In the genomic region with DNA sequence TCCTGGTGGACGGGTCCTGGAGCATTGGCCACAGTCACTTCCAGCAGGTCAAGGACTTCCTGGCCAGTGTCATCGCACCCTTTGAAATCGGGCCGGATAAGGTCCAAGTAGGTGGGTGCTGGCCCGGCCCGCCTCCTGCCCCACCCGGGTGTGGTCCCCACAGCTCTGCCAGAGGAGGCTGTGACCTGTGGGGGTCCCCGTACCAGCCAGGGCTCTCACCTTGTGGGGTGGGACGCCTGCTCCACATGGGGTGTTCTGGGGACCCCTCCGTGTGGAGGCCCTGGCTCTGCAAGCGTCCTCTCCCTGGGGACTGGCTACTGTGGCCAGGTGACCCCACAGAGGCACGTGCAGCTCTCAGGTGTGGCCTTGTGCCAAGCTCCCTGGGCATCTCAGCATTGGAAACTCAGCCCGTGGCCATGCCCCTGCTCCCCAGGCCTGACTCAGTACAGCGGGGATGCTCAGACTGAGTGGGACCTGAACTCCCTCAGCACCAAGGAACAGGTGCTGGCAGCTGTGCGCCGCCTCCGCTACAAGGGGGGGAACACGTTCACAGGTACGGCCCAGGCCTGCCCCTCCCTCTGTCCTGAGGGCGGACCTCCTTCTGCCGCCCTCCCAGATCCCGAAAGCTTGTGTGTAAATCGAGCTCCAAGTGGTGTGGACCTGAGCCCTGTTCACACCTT, we compare ENCODE assay signal across 19 cellular contexts. TPM values are rescaled to one million over a fixed set of nuclear protein-coding genes. Genes with fewer than 3 reads are reported as not detected.
DNase-seq lines count a peak whose midpoint lies in the region; ATAC-seq, FAIRE-seq and TF ChIP-seq lines count a peak whose summit lies in the region.
"Had no signal": no experiment of that assay in that cellular context is flagged by ENCODE, and none has a peak within 500 bp of the region (broad histone marks: within the 10 kb centered on the region; RNA-seq: fewer than 3 reads in every experiment).

No MANE protein-coding gene starts in this region.

- no peak overlapping the region for H3K9ac ChIP-seq in IMR-90 (ENCODE audit: low read depth, low read length)
- H3K9ac ChIP-seq: BLaER1 had no signal

- CTCF ChIA-PET in IMR-90 (lab: Yijun Ruan, JAX), result interaction anchor here (0.6 to 3.5 kb wide), 2 partner anchors 36 to 74 kb away, joined by 3 to 30 read pairs; no protein-coding TSS in a partner anchor

- no peak overlapping the region for H3K4me2 ChIP-seq in IMR-90 (ENCODE audit: low read depth, low read length)

- no peak overlapping the region for H3K56ac ChIP-seq in IMR-90 (ENCODE audit: extremely low read depth, insufficient read depth, low read length)

- no peaks in the 10 kb centered on the region for H3K36me3 ChIP-seq in IMR-90 (ENCODE audit: control insufficient read depth, insufficient read depth, low read length)
- H3K36me3 ChIP-seq: BLaER1 had no signal

- H3K9me1 ChIP-seq in IMR-90 (ENCODE audit: insufficient read depth, low read length), result no peaks in the 10 kb centered on the region

- intact Hi-C loops in right cardiac atrium (cut with DNase I) (loop anchor here in 3 of 4 donors (2.0 kb wide), 2 partner anchors 73 to 75 kb away; no protein-coding TSS in a partner anchor), left cardiac atrium (cut with DNase I) (no loop called here), IMR-90 (cut with micrococcal nuclease) (no loop called here)

- H3K14ac ChIP-seq in IMR-90 (replicated peaks; ENCODE audit: low read depth, low read length), result no peak overlapping the region

- no peaks in the 10 kb centered on the region for H3K27me3 ChIP-seq in right cardiac atrium (ENCODE audit: control insufficient read depth, insufficient read depth)
- H3K27me3 ChIP-seq in IMR-90 (ENCODE audit: control insufficient read depth, insufficient read depth, low read length), result peaks cover 21% of the 10 kb centered on the region

- no peak overlapping the region for H3K18ac ChIP-seq in IMR-90 (ENCODE audit: low read depth, low read length)

- H2AFZ ChIP-seq in IMR-90 (replicated peaks; ENCODE audit: low read length, poor library complexity), result no peak overlapping the region

- no peak overlapping the region for H2BK120ac ChIP-seq in IMR-90 (ENCODE audit: low read depth, low read length)

- H2BK20ac ChIP-seq in IMR-90 (ENCODE audit: low read depth, low read length), result no peak overlapping the region

- dilution Hi-C loops in IMR-90 (cut with HindIII; ENCODE audit: low sequenced_read_pairs, unreplicated experiment), result no loop called here

- FAIRE-seq in urothelium cell line (lab: Jason Lieb, UNC), result peak; percentile 88

- H2AK9ac ChIP-seq in IMR-90 (replicated peaks; ENCODE audit: low read depth, low read length, poor library complexity), result peak overlapping the region; percentile 50

- no peak overlapping the region for H2AK5ac ChIP-seq in IMR-90 (ENCODE audit: low read depth, low read length)

- ATAC-seq in right cardiac atrium (no peak), left cardiac atrium (no peak), IMR-90 (ENCODE audit: low read depth) (no peak), GM21367 (IDR thresholded peaks at IDR 0.05; ENCODE audit: unreplicated experiment) (no peak)

- WGBS in right cardiac atrium, result 78% methylated on average over 23 of the region's 23 CpGs
- 80% methylated on average over 7 of the region's 23 CpGs; no CpG with 5 or more reads in 1 of the 2 experiments for WGBS in IMR-90 (ENCODE audit: extremely low coverage in 2 of 2, insufficient read length in 1 of 2), 2 experiments

- no peak overlapping the region for H4K91ac ChIP-seq in IMR-90 (ENCODE audit: insufficient read depth, low read depth, low read length)

- no peak overlapping the region for H2BK15ac ChIP-seq in IMR-90 (ENCODE audit: low read depth, low read length)

- H3K4me1 ChIP-seq in right cardiac atrium (ENCODE audit: control insufficient read depth, insufficient read depth, low read length) (no peaks in the 10 kb centered on the region), IMR-90 (ENCODE audit: control insufficient read depth, insufficient read depth, low read length) (peaks cover 3% of the 10 kb centered on the region; the same call in 1 of the 2 replicates)

- BruUV-seq in IMR-90 (replicated peaks; lab: Mats Ljungman, UMichigan), result no TSS peak

- H3K79me1 ChIP-seq in IMR-90 (ENCODE audit: low read depth in 1 of 2, low read length in 2 of 2), result no peaks in the 10 kb centered on the region

- TF ChIP-seq CTCF in IMR-90 (conservative IDR thresholded peaks at IDR 0.05; ENCODE audit: low read depth, low read length), result no peak

- H3K23ac ChIP-seq in IMR-90 (ENCODE audit: low read depth, low read length), result no peak overlapping the region

- no peak for TF ChIP-seq RAD21 in IMR-90 (IDR thresholded peaks at IDR 0.05; ENCODE audit: low read length)

- no peak overlapping the region for H2BK5ac ChIP-seq in IMR-90 (ENCODE audit: low read depth, low read length, poor library complexity, severe bottlenecking)

- no peak for TF ChIP-seq POLR2A in IMR-90 (IDR thresholded peaks at IDR 0.05; ENCODE audit: low read depth, low read length)

- H3K4me3 ChIP-seq in right cardiac atrium (ENCODE audit: low read length) (no peak overlapping the region), IMR-90 (ENCODE audit: insufficient read depth, low read depth, low read length) (no peak overlapping the region)
- H3K4me3 ChIP-seq: BLaER1 had no signal

- DNase-seq in NCI-H2171 treated with DMSO at 0.1 percent for 48 hours (lab: John Stamatoyannopoulos, UW) (peak; percentile 12), NCI-H2171 (lab: John Stamatoyannopoulos, UW) (no peak), right cardiac atrium (peak in 2 of 3 donors; percentile 46 to 53), left cardiac atrium (no peak), IMR-90 (no peak), urothelium cell line (ENCODE audit: low spot score) (no peak), iPS-NIHi7 (ENCODE audit: extremely low spot score) (no peak)
- DNase-seq: 8988T, DMS79 treated with DMSO at 0.1 percent for 48 hours, GF-D8, GOT3, H9 had no signal

- H4K8ac ChIP-seq in IMR-90 (ENCODE audit: low read depth in 2 of 2, low read length in 2 of 2), result no peak overlapping the region

- in situ Hi-C loops in IMR-90 (cut with MboI; ENCODE audit: low sequenced_read_pairs), result no loop called here

- POLR2A ChIA-PET in IMR-90 (lab: Charles Lee; ENCODE audit: unreplicated experiment), result no interaction called here

- H4K5ac ChIP-seq in IMR-90 (ENCODE audit: low read depth, low read length), result no peak overlapping the region

- H3K27ac ChIP-seq in right cardiac atrium (ENCODE audit: low read length) (no peak overlapping the region), IMR-90 (ENCODE audit: insufficient read depth, low read length) (no peak overlapping the region)
- H3K27ac ChIP-seq: BLaER1 had no signal

- H3K9me3 ChIP-seq in right cardiac atrium (ENCODE audit: control insufficient read depth, low read length) (no peaks in the 10 kb centered on the region), IMR-90 (ENCODE audit: control insufficient read depth, insufficient read depth, low read length) (no peaks in the 10 kb centered on the region)
- H3K9me3 ChIP-seq: BLaER1 had no signal

- no peak overlapping the region for H3K4ac ChIP-seq in IMR-90 (ENCODE audit: low read depth, low read length)

- H4K20me1 ChIP-seq in IMR-90 (ENCODE audit: insufficient read depth, low read length), result peaks cover 5% of the 10 kb centered on the region; the same call in 1 of the 2 replicates

TF ChIP-seq in IMR-90, 13 proteins besides CTCF, POLR2A, EP300 and RAD21:
- TF ChIP-seq RCOR1 (IDR thresholded peaks at IDR 0.05; ENCODE audit: insufficient replicate concordance, low read length) (no peak), MAZ (IDR thresholded peaks at IDR 0.05; ENCODE audit: borderline replicate concordance, low read depth, low read length) (no peak), BHLHE40 (IDR thresholded peaks at IDR 0.05; ENCODE audit: low read depth, low read length) (no peak), CEBPB (IDR thresholded peaks at IDR 0.05; ENCODE audit: low read depth, low read length) (no peak)

RNA-seq across cellular contexts. Expression of a gene that starts 14.7 kb away (rescaled TPM):
- not detected for total RNA-seq in right cardiac atrium
- polyA plus RNA-seq in right cardiac atrium, result not detected
- not detected for total RNA-seq in left cardiac atrium
- total RNA-seq in IMR-90 (2012; rRNA removed), result not detected in 2 replicates
- not detected in 2 replicates for polyA plus RNA-seq in IMR-90 (2012; rRNA removed)
- polyA plus RNA-seq in IMR-90 (2012; cell fraction: cytosol; rRNA removed), result not detected in 2 replicates
- 0.07 and 0.10 TPM in 2 replicates for polyA plus RNA-seq in IMR-90 (2012; cell fraction: nucleus; rRNA removed; ENCODE audit: low replicate concordance)
- total RNA-seq: A673 had no signal
- polyA plus RNA-seq: AG04450; CD14-positive monocyte; CD4-positive, alpha-beta memory T cell had no signal

RNA-seq across cellular contexts. Expression of a gene that starts 35.1 kb away (rescaled TPM):
- total RNA-seq in right cardiac atrium (10 to 100 TPM; 39.5 to 50.7 (median 41.7) TPM), left cardiac atrium (10 to 100 TPM; 32.1 to 50.3 TPM), IMR-90 (2012; rRNA removed) (54.7 and 59.1 TPM in 2 replicates)
- polyA plus RNA-seq in right cardiac atrium (36.9 TPM), IMR-90 (2012; rRNA removed) (194 and 203 TPM in 2 replicates)
- polyA plus RNA-seq in IMR-90 (2012; cell fraction: cytosol; rRNA removed), result 96.9 and 108 TPM in 2 replicates
- 1,020 and 2,202 TPM in 2 replicates for polyA plus RNA-seq in IMR-90 (2012; cell fraction: nucleus; rRNA removed; ENCODE audit: low replicate concordance)

RNA-seq across cellular contexts. Expression of a gene that starts 53.4 kb away (rescaled TPM):
- total RNA-seq in right cardiac atrium, result not detected
- polyA plus RNA-seq in right cardiac atrium, result not detected
- total RNA-seq in left cardiac atrium, result not detected
- total RNA-seq in IMR-90 (2012; rRNA removed), result not detected in 2 replicates
- polyA plus RNA-seq in IMR-90 (2012; rRNA removed), result not detected in 2 replicates
- not detected in 2 replicates for polyA plus RNA-seq in IMR-90 (2012; cell fraction: cytosol; rRNA removed)
- polyA plus RNA-seq in IMR-90 (2012; cell fraction: nucleus; rRNA removed; ENCODE audit: low replicate concordance), result not detected in 2 replicates
- total RNA-seq: A673; CD4-positive, alpha-beta memory T cell; HT-29 had no signal
- polyA plus RNA-seq: AG04450; CD14-positive monocyte; CD4-positive, alpha-beta memory T cell had no signal

RNA-seq across cellular contexts. Expression of a gene that starts 53.5 kb away (rescaled TPM):
- total RNA-seq in right cardiac atrium (under 1 TPM in 3 of 4 donors, not detected in 1; 0.17 to 0.54 (median 0.38) TPM), left cardiac atrium (under 1 TPM; 0.06 to 0.31 TPM), IMR-90 (2012; rRNA removed) (not detected in 2 replicates)
- polyA plus RNA-seq in right cardiac atrium (0.02 TPM), IMR-90 (2012; rRNA removed) (not detected in 2 replicates)
- not detected in 2 replicates for polyA plus RNA-seq in IMR-90 (2012; cell fraction: cytosol; rRNA removed)
- not detected in 2 replicates for polyA plus RNA-seq in IMR-90 (2012; cell fraction: nucleus; rRNA removed; ENCODE audit: low replicate concordance)
- total RNA-seq: CD4-positive, alpha-beta memory T cell; HT-29 had no signal
- polyA plus RNA-seq: AG04450; CD14-positive monocyte; CD4-positive, alpha-beta memory T cell had no signal

Comparison
In these comparisons a context has a peak if more than half of its experiments do, and no peak if none do; other contexts are left out.
1. DNase-seq: peak in NCI-H2171 treated with DMSO at 0.1 percent for 48 hours (single experiment) and right cardiac atrium (2 of 3); none in NCI-H2171 (single experiment), left cardiac atrium (single experiment), IMR-90 (single experiment), urothelium cell line (single experiment) and iPS-NIHi7 (single experiment).
2. intact Hi-C loops: an anchor here in right cardiac atrium (2.0 kb wide); none called in left cardiac atrium and IMR-90.